Comparison of ENCODE assay signal across 12 cellular contexts in genomic region chr11:110355011-110355744, GRCh38. TPM values are rescaled to one million over a fixed set of nuclear protein-coding genes. Genes with fewer than 3 reads are reported as not detected.
DNase-seq lines count a peak whose midpoint lies in the region; ATAC-seq, FAIRE-seq and TF ChIP-seq lines count a peak whose summit lies in the region.
"Had no signal": no experiment of that assay in that cellular context is flagged by ENCODE, and none has a peak within 500 bp of the region (broad histone marks: within the 10 kb centered on the region; RNA-seq: fewer than 3 reads in every experiment).

No MANE protein-coding gene starts in this region.

- TF ChIP-seq CTCF in H1 (IDR thresholded peaks at IDR 0.05; ENCODE audit: control extremely low read depth in 1 of 3, insufficient read depth in 1 of 3, low read depth in 1 of 3, low read length in 3 of 3) (no peak), nephron progenitor cell (IDR thresholded peaks at IDR 0.05) (no peak), osteoblast (IDR thresholded peaks at IDR 0.05; ENCODE audit: extremely low read depth, low read depth, low read length) (no peak)

- CTCF ChIA-PET in H1 (lab: Charles Lee; ENCODE audit: partially characterized antibody): interaction anchor here (0.5 to 1.2 kb wide), 3 partner anchors 16 to 66 kb away, joined by 3 to 4 read pairs (median 4); partner anchors contain the start of gene RDX
- CTCF ChIA-PET in naive thymus-derived CD4-positive, alpha-beta T cell (lab: Charles Lee): no interaction called here

- peak overlapping the region; percentile 76 for H4K91ac ChIP-seq in H1 (replicated peaks; ENCODE audit: insufficient read length, low read length)

- H3K79me1 ChIP-seq in H1 (ENCODE audit: low read depth, low read length): no peaks in the 10 kb centered on the region

- H3K27ac Mint-ChIP-seq in nephron progenitor cell: peak overlapping the region; percentile 47
- H3K27ac Mint-ChIP-seq in naive thymus-derived CD4-positive, alpha-beta T cell: no peak overlapping the region
- H3K27ac Mint-ChIP-seq: activated CD8-positive, alpha-beta T cell treated with anti-CD3 and anti-CD28 coated beads for 36 hours had no signal

- POLR2A ChIA-PET in H1 (lab: Charles Lee; ENCODE audit: partially characterized antibody): no interaction called here
- POLR2A ChIA-PET in naive thymus-derived CD4-positive, alpha-beta T cell (lab: Charles Lee): no interaction called here

- H3K9me3 ChIP-seq in H1 (ENCODE audit: insufficient read depth in 2 of 2, low read depth in 1 of 2, low read length in 1 of 2) (no peaks in the 10 kb centered on the region), osteoblast (ENCODE audit: low read depth, low read length) (no peaks in the 10 kb centered on the region)
- H3K9me3 ChIP-seq in naive thymus-derived CD4-positive, alpha-beta T cell (ENCODE audit: control insufficient read depth in 2 of 3, low read length in 3 of 3): no peaks in the 10 kb centered on the region

- FAIRE-seq in H1 (lab: Jason Lieb, UNC): no peak

- H3K56ac ChIP-seq in H1 (replicated peaks; ENCODE audit: insufficient read length, low read depth, low read length): no peak overlapping the region

- H3K36me3 ChIP-seq in H1 (ENCODE audit: control insufficient read depth in 2 of 4, insufficient read depth in 4 of 4, low read length in 3 of 4): no peaks in the 10 kb centered on the region
- H3K36me3 ChIP-seq in naive thymus-derived CD4-positive, alpha-beta T cell (ENCODE audit: control insufficient read depth in 2 of 3, insufficient read depth in 3 of 3, low read length in 3 of 3): no peaks in the 10 kb centered on the region
- H3K36me3 ChIP-seq in osteoblast (ENCODE audit: insufficient read depth, low read length): no peaks in the 10 kb centered on the region

- H3K4me2 ChIP-seq in H1 (ENCODE audit: insufficient read depth in 1 of 2, low read depth in 2 of 2, low read length in 2 of 2) (no peak overlapping the region), osteoblast (ENCODE audit: insufficient read depth, low read length) (no peak overlapping the region)

- H2BK20ac ChIP-seq in H1 (ENCODE audit: low read length): 0 out of 2 replicates have a peak overlapping the region, but pooled peaks have one; percentile 21

- H3K27me3 Mint-ChIP-seq in nephron progenitor cell (ENCODE audit: low read depth, poor library complexity): peaks cover 1% of the 10 kb centered on the region
- no peaks in the 10 kb centered on the region for H3K27me3 Mint-ChIP-seq in naive thymus-derived CD4-positive, alpha-beta T cell
- H3K27me3 Mint-ChIP-seq: activated CD8-positive, alpha-beta T cell treated with anti-CD3 and anti-CD28 coated beads for 36 hours had no signal

- H3K4me1 Mint-ChIP-seq in nephron progenitor cell: peaks cover 20% of the 10 kb centered on the region
- peaks cover 0 to 24% (median 0%) of the 10 kb centered on the region in 7 donors for H3K4me1 Mint-ChIP-seq in naive thymus-derived CD4-positive, alpha-beta T cell

- no peak overlapping the region for H3K23ac ChIP-seq in H1 (ENCODE audit: insufficient read length)

- 0 out of 2 replicates have a peak overlapping the region, but pooled peaks have one; percentile 31 for H2BK12ac ChIP-seq in H1 (ENCODE audit: low read depth, low read length)

- no peak for TF ChIP-seq RAD21 in H1 (IDR thresholded peaks at IDR 0.05 in 1 of 2, conservative IDR thresholded peaks at IDR 0.05 in 1 of 2; ENCODE audit: low read depth in 2 of 2, low read length in 2 of 2)

- H3K9ac ChIP-seq in H1 (replicated peaks in 1 of 4; ENCODE audit: extremely low read depth in 1 of 4, low read depth in 3 of 4, low read length in 3 of 4): peak overlapping the region in 1 of 4 experiments; percentile 24; a peak in 1 of 7 replicates

- H3K4me3 ChIP-seq in H1 (ENCODE audit: extremely low read depth in 1 of 4, insufficient read depth in 2 of 4, low read depth in 3 of 4, low read length in 4 of 4) (no peak overlapping the region), osteoblast (ENCODE audit: insufficient read depth, low read length) (no peak overlapping the region)
- H3K4me3 ChIP-seq in naive thymus-derived CD4-positive, alpha-beta T cell (ENCODE audit: low read length): no peak overlapping the region

- H3K79me2 ChIP-seq in H1 (ENCODE audit: control insufficient read depth in 1 of 2, insufficient read depth in 2 of 2, low read length in 2 of 2) (no peaks in the 10 kb centered on the region), osteoblast (ENCODE audit: insufficient read depth, low read length) (no peaks in the 10 kb centered on the region)

- no peak overlapping the region for H3K4me3 Mint-ChIP-seq in nephron progenitor cell
- H3K4me3 Mint-ChIP-seq in naive thymus-derived CD4-positive, alpha-beta T cell: no peak overlapping the region
- H3K4me3 Mint-ChIP-seq: activated CD8-positive, alpha-beta T cell treated with anti-CD3 and anti-CD28 coated beads for 36 hours had no signal

- ATAC-seq in naive thymus-derived CD4-positive, alpha-beta T cell: no peak
- ATAC-seq: activated CD8-positive, alpha-beta T cell treated with anti-CD3 and anti-CD28 coated beads for 36 hours had no signal

- H3K23me2 ChIP-seq in H1 (ENCODE audit: low read depth, low read length): no peaks in the 10 kb centered on the region

- DNase-seq in ELF-1 (ENCODE audit: low read depth, low spot score): peak; percentile 55
- DNase-seq in NCI-H1048 (lab: John Stamatoyannopoulos, UW): peak; percentile 22
- DNase-seq in H1 (ENCODE audit: low read depth in 1 of 2, low spot score in 2 of 2): no peak
- DNase-seq in nephron progenitor cell: peak; percentile 4
- no peak for DNase-seq in G401 (ENCODE audit: low spot score)
- DNase-seq in naive thymus-derived CD4-positive, alpha-beta T cell: no peak
- DNase-seq in mesenteric fat pad (ENCODE audit: low spot score): no peak
- DNase-seq in osteoblast (ENCODE audit: insufficient read length, low spot score, missing footprints): no peak
- DNase-seq: activated CD8-positive, alpha-beta T cell treated with anti-CD3 and anti-CD28 coated beads for 36 hours; activated naive CD4-positive, alpha-beta T cell treated with Interleukin-2 at 50 U/mL for 16 hours; NCI-H187 had no signal

- H3K9me3 Mint-ChIP-seq in nephron progenitor cell: peaks cover 4% of the 10 kb centered on the region
- no peaks in the 10 kb centered on the region for H3K9me3 Mint-ChIP-seq in naive thymus-derived CD4-positive, alpha-beta T cell
- H3K9me3 Mint-ChIP-seq: activated CD8-positive, alpha-beta T cell treated with anti-CD3 and anti-CD28 coated beads for 36 hours had no signal

- no peak overlapping the region for H2AK5ac ChIP-seq in H1 (ENCODE audit: low read depth, low read length)

- H3K4me1 ChIP-seq in H1 (replicated peaks in 1 of 4; ENCODE audit: control insufficient read depth in 3 of 4, insufficient read depth in 4 of 4, low read length in 3 of 4): peaks cover 0 to 5% (median 0%) of the 10 kb centered on the region in 4 experiments; a peak in 1 of 7 replicates
- H3K4me1 ChIP-seq in naive thymus-derived CD4-positive, alpha-beta T cell (ENCODE audit: control insufficient read depth in 2 of 2, insufficient read depth in 2 of 2, low read length in 2 of 2): no peaks in the 10 kb centered on the region
- H3K4me1 ChIP-seq in osteoblast (ENCODE audit: insufficient read depth, low read length): peaks cover 13% of the 10 kb centered on the region

- H3K14ac ChIP-seq in H1 (ENCODE audit: insufficient read length): no peak overlapping the region

- TF ChIP-seq POLR2A in H1 (IDR thresholded peaks at IDR 0.05; ENCODE audit: control extremely low read depth in 1 of 2, low read depth in 2 of 2, low read length in 2 of 2): no peak

- H4K20me1 ChIP-seq in H1 (replicated peaks in 1 of 2; ENCODE audit: control insufficient read depth in 1 of 2, insufficient read depth in 2 of 2, low read length in 2 of 2): no peaks in the 10 kb centered on the region
- no peaks in the 10 kb centered on the region for H4K20me1 ChIP-seq in osteoblast (ENCODE audit: insufficient read depth, low read length)

- H2BK120ac ChIP-seq in H1 (replicated peaks; ENCODE audit: low read depth, low read length): no peak overlapping the region

- H3K27ac ChIP-seq in H1 (ENCODE audit: low read depth, low read length): no peak overlapping the region
- H3K27ac ChIP-seq in naive thymus-derived CD4-positive, alpha-beta T cell (ENCODE audit: low read depth, low read length): no peak overlapping the region
- no peak overlapping the region for H3K27ac ChIP-seq in osteoblast (ENCODE audit: low read depth, low read length)
- H3K27ac ChIP-seq: C4-2B had no signal

- H3K18ac ChIP-seq in H1 (ENCODE audit: extremely low read depth, low read length): no peak overlapping the region; the same call in 1 of the 2 replicates

- 69% methylated on average over 7 of the region's 7 CpGs; no CpG with 5 or more reads in 1 of the 2 experiments for WGBS in H1 (ENCODE audit: extremely low coverage in 1 of 2, insufficient coverage in 1 of 2, insufficient read length in 1 of 2, insufficient replicate concordance in 2 of 2, low coverage in 1 of 2, low lambda C conversion rate in 2 of 2, missing lambda C conversion rate in 1 of 2), 2 experiments

- H4K5ac ChIP-seq in H1 (ENCODE audit: insufficient read length, low read depth, low read length): no peak overlapping the region

- 0 out of 2 replicates have a peak overlapping the region, but pooled peaks have one; percentile 67 for H2BK15ac ChIP-seq in H1 (ENCODE audit: low read length)

- H4K8ac ChIP-seq in H1 (ENCODE audit: extremely low read depth, insufficient read depth, low read length): no peak overlapping the region

- TF ChIP-seq EP300 in H1 (IDR thresholded peaks at IDR 0.05; ENCODE audit: borderline replicate concordance in 1 of 2, low read depth in 2 of 2, low read length in 2 of 2): no peak

- in situ Hi-C loops in G401 (cut with HindIII; ENCODE audit: low sequenced_read_pairs): no loop called here

- H3K4ac ChIP-seq in H1 (replicated peaks; ENCODE audit: insufficient read length, low read depth, low read length): no peak overlapping the region

- no peak overlapping the region for H2BK5ac ChIP-seq in H1 (ENCODE audit: low read depth, low read length)

- H3K36me3 Mint-ChIP-seq in nephron progenitor cell (ENCODE audit: low read depth): no peaks in the 10 kb centered on the region
- H3K36me3 Mint-ChIP-seq in naive thymus-derived CD4-positive, alpha-beta T cell: peaks cover 0 to 15% (median 0%) of the 10 kb centered on the region in 5 donors

- peak overlapping the region; percentile 34; the same call in 1 of the 2 replicates for H2AFZ ChIP-seq in H1 (ENCODE audit: low read length)
- H2AFZ ChIP-seq in osteoblast (ENCODE audit: low read length): no peak overlapping the region

- intact Hi-C loops in naive thymus-derived CD4-positive, alpha-beta T cell (cut with micrococcal nuclease): no loop called here

- H3K27me3 ChIP-seq in H1 (replicated peaks in 1 of 4; ENCODE audit: control insufficient read depth in 3 of 4, extremely low read depth in 1 of 4, insufficient read depth in 3 of 4, low read length in 3 of 4) (no peaks in the 10 kb centered on the region), osteoblast (ENCODE audit: insufficient read depth, low read length) (no peaks in the 10 kb centered on the region)
- H3K27me3 ChIP-seq in naive thymus-derived CD4-positive, alpha-beta T cell (ENCODE audit: control insufficient read depth in 2 of 2, insufficient read depth in 2 of 2, low read length in 2 of 2): no peaks in the 10 kb centered on the region

RNA-seq across cellular contexts. Expression of gene RDX, which starts 58.8 kb away (rescaled TPM):
- 100 and 105 TPM in 2 replicates for total RNA-seq in H1 (2021; fragmentation: NEBNext Ultra II Directional; extraction: Animal tissue kit (Norgen Biotek cat#: 25700))
- polyA plus RNA-seq in H1 (2011; rRNA removed): 10.8 and 27.4 TPM in 2 replicates
- 29.5 TPM for polyA plus RNA-seq in H1 (2011; cell fraction: cytosol; rRNA removed)
- polyA plus RNA-seq in H1 (2011; cell fraction: nucleus; rRNA removed): 10.8 TPM
- polyA plus RNA-seq in H1 (2012, experiment 1 of 2): 63.9 to 148 TPM (median 82.8 TPM) in 4 replicates
- 3.8 TPM for polyA plus RNA-seq in H1 (2012, experiment 2 of 2)
- polyA plus RNA-seq in H1 (2013, experiment 1 of 2): 56.8 TPM
- 59.3 TPM for polyA plus RNA-seq in H1 (2013, experiment 2 of 2)
- polyA minus RNA-seq in H1 (2011; rRNA and poly(A)+ RNA removed): 35.5 and 93.8 TPM in 2 replicates
- 90.1 TPM for polyA minus RNA-seq in H1 (2011; cell fraction: cytosol; rRNA and poly(A)+ RNA removed)
- polyA minus RNA-seq in H1 (2011; cell fraction: nucleus; rRNA and poly(A)+ RNA removed): 55.5 TPM
- 67.0 and 112 TPM in 2 replicates for total RNA-seq in G401 (2014; rRNA removed; shearing (Covaris generic))
- 10 to 100 TPM; 14.0 to 63.6 (median 17.0) TPM for total RNA-seq in naive thymus-derived CD4-positive, alpha-beta T cell
- 1 to 10 TPM; 6.9 to 8.2 TPM for polyA plus RNA-seq in naive thymus-derived CD4-positive, alpha-beta T cell
- total RNA-seq in mesenteric fat pad (128 TPM), osteoblast (70.1 and 79.3 TPM in 2 replicates)

Comparison
In these comparisons a context has a peak if more than half of its experiments do, and no peak if none do; other contexts are left out.
1. DNase-seq: peak in ELF-1 (single experiment), NCI-H1048 (single experiment) and nephron progenitor cell (single experiment); none in H1 (0 of 2), G401 (single experiment), naive thymus-derived CD4-positive, alpha-beta T cell (0 of 9), mesenteric fat pad (single experiment) and osteoblast (single experiment).